Comparison of ENCODE assay signal across 8 cellular contexts in the genomic region with DNA sequence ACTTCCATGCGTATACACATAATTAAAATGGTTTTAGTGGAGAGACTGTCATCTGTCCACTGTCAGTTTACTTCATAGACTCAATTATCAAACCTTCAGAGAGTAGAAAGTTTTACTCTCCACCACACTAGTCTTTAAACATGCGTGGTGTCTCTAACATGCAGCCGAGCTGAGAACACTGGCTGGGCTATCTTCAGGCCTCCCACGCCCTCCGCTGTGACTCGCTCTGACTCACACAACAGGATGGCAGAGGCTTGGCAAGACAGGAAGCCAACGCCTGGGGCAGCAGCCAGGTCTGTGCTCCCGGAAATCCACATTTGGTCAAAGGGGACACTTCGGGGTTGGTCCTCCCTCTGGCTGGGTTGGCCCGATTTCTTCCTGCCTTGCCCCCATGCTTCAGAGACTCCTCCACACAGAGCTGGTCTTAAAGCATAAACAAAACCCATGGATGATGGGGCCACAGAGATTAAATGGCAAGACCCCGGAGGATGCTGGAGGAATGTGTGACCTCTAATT. TPM values are rescaled to one million over a fixed set of nuclear protein-coding genes. Genes with fewer than 3 reads are reported as not detected.
DNase-seq lines count a peak whose midpoint lies in the region; ATAC-seq lines count a peak whose summit lies in the region.

No MANE protein-coding gene starts in this region.

- no peak overlapping the region for H2AFZ ChIP-seq in ACC112 (ENCODE audit: low read length, unreplicated experiment)

- intact Hi-C loops in Right ventricle myocardium inferior (cut with DNase I) = no loop called here
- intact Hi-C loops in sciatic nerve (cut with DNase I) = no loop called here

- H3K79me2 ChIP-seq in ACC112 (ENCODE audit: control insufficient read depth, insufficient read depth, low read length, unreplicated experiment) = no peaks in the 10 kb centered on the region

- H3K27me3 ChIP-seq in ACC112 (ENCODE audit: insufficient read depth, low read length) (no peaks in the 10 kb centered on the region), SJCRH30 (no peaks in the 10 kb centered on the region)

- H3K4me3 ChIP-seq in ACC112 (ENCODE audit: low read depth, low read length) (peak overlapping the region; percentile 7; the same call in 1 of the 2 replicates), SJCRH30 (peak overlapping the region; percentile 28)

- ATAC-seq in GM18907 (IDR thresholded peaks at IDR 0.05; ENCODE audit: unreplicated experiment) (peak; percentile 60), HG03280 (IDR thresholded peaks at IDR 0.05; ENCODE audit: unreplicated experiment) (peak; percentile 52), Right ventricle myocardium inferior (peak; percentile 97), sciatic nerve (peak; percentile 91)

- H3K9me3 ChIP-seq in SJCRH30 (replicated peaks) = no peaks in the 10 kb centered on the region

- DNase-seq in SJCRH30 = peak; percentile 91 to 92
- peak; percentile 92 for DNase-seq in activated naive CD4-positive, alpha-beta T cell treated with Interleukin-2 at 50 U/mL for 16 hours
- DNase-seq in Right ventricle myocardium inferior (ENCODE audit: missing footprints) = peak; percentile 96
- DNase-seq in sciatic nerve (ENCODE audit: low spot score) = peak; percentile 89
- no peak for DNase-seq in NCI-H345 (lab: John Stamatoyannopoulos, UW)

- H3K36me3 ChIP-seq in ACC112 (ENCODE audit: insufficient read depth, low read length) (no peaks in the 10 kb centered on the region), SJCRH30 (no peaks in the 10 kb centered on the region)

- H3K27ac ChIP-seq in ACC112 (ENCODE audit: low read depth, low read length) (peak overlapping the region; percentile 91), SJCRH30 (peak overlapping the region; percentile 5; the same call in 1 of the 2 replicates)

- H3K4me1 ChIP-seq in ACC112 (ENCODE audit: control insufficient read depth, insufficient read depth, low read length, unreplicated experiment) (peaks cover 39% of the 10 kb centered on the region), SJCRH30 (peaks cover 17% of the 10 kb centered on the region)

RNA-seq across cellular contexts. Expression of gene IFNGR2, which starts 22.7 kb away (rescaled TPM):
- total RNA-seq in SJCRH30 (2014; rRNA removed; shearing (Covaris generic)) = 67.1 and 71.6 TPM in 2 replicates
- total RNA-seq in Right ventricle myocardium inferior (36.4 TPM), sciatic nerve (70.1 TPM)

RNA-seq across cellular contexts. Expression of gene IFNAR1, which starts 55.8 kb away (rescaled TPM):
- 25.9 and 30.1 TPM in 2 replicates for total RNA-seq in SJCRH30 (2014; rRNA removed; shearing (Covaris generic))
- total RNA-seq in Right ventricle myocardium inferior = 31.6 TPM
- total RNA-seq in sciatic nerve = 61.7 TPM
